ENCODE assay signal across 8 cellular contexts in genomic region chr3:123027292-123028232, GRCh38. TPM values are rescaled to one million over a fixed set of nuclear protein-coding genes. Genes with fewer than 3 reads are reported as not detected.
DNase-seq lines count a peak whose midpoint lies in the region; ATAC-seq and TF ChIP-seq lines count a peak whose summit lies in the region.

Gene SEMA5B, minus strand, starts transcription at chr3:123027763. Its CDS starts 66,500 bp downstream, at chr3:122961263.

- H3K4me3 ChIP-seq in hepatocyte (peak within 1 kb of the TSS; percentile 46), retinal pigment epithelial cell (ENCODE audit: low read length) (peak within 1 kb of the TSS; percentile 44)

- no peaks in the 10 kb centered on the region for H3K9me2 ChIP-seq in hepatocyte (replicated peaks; ENCODE audit: insufficient read depth)

- TF ChIP-seq CTCF in hepatocyte (IDR thresholded peaks at IDR 0.05; ENCODE audit: poor library complexity) (peak; percentile 55), retinal pigment epithelial cell (conservative IDR thresholded peaks at IDR 0.05; ENCODE audit: low read depth, low read length) (no peak)

- no peaks in the 10 kb centered on the region for H3K79me2 ChIP-seq in hepatocyte

- H3K36me3 ChIP-seq in hepatocyte (replicated peaks; ENCODE audit: insufficient read depth, low read depth) = no peaks in the 10 kb centered on the region

- no peaks in the 10 kb centered on the region for H4K20me1 ChIP-seq in hepatocyte (ENCODE audit: insufficient read depth, poor library complexity, severe bottlenecking)

- DNase-seq in activated CD4-positive, alpha-beta T cell treated with anti-CD3 and anti-CD28 coated beads for 48 hours = peak; percentile 13
- no peak for DNase-seq in activated CD4-positive, alpha-beta T cell treated with anti-CD3 and anti-CD28 coated beads for 4 hours
- DNase-seq in NCI-H2196 (lab: John Stamatoyannopoulos, UW; ENCODE audit: unreplicated experiment) (peak; percentile 65), hepatocyte (ENCODE audit: low spot score) (peak; percentile 70), retinal pigment epithelial cell (ENCODE audit: low read depth) (no peak), NCI-H774 (lab: John Stamatoyannopoulos, UW) (no peak)

- peak within 1 kb of the TSS; percentile 97 for H3K4me2 ChIP-seq in hepatocyte

- ATAC-seq in GM19023 (IDR thresholded peaks at IDR 0.05; ENCODE audit: unreplicated experiment) = no peak

- peaks cover 10% of the 10 kb centered on the region for H3K4me1 ChIP-seq in hepatocyte (ENCODE audit: insufficient read depth)

- H3K27me3 ChIP-seq in hepatocyte = peaks cover 68% of the 10 kb centered on the region

- peak within 1 kb of the TSS; percentile 7 for H3K27ac ChIP-seq in angular gyrus (ENCODE audit: low read depth, low read length)
- H3K27ac ChIP-seq in hepatocyte = peak within 1 kb of the TSS; percentile 36

- under 1% methylated on average over 60 of the region's 94 CpGs for WGBS in hepatocyte (ENCODE audit: low lambda C conversion rate, missing lambda C conversion rate)

- peak within 1 kb of the TSS; percentile 87 for H2AFZ ChIP-seq in hepatocyte

- no peaks in the 10 kb centered on the region for H3K9me3 ChIP-seq in hepatocyte (ENCODE audit: low read depth)

RNA-seq across cellular contexts. Expression of gene SEMA5B, which starts in this region (rescaled TPM):
- total RNA-seq in hepatocyte = 0.88 and 1.4 TPM in 2 replicates
- polyA plus RNA-seq in hepatocyte = 1.8 and 4.2 TPM in 2 replicates

Comparison
In these comparisons a context has a peak if more than half of its experiments do, and no peak if none do; other contexts are left out.
1. DNase-seq: peak in activated CD4-positive, alpha-beta T cell treated with anti-CD3 and anti-CD28 coated beads for 48 hours (single experiment), NCI-H2196 (single experiment) and hepatocyte (single experiment); none in activated CD4-positive, alpha-beta T cell treated with anti-CD3 and anti-CD28 coated beads for 4 hours (0 of 2), retinal pigment epithelial cell (single experiment) and NCI-H774 (single experiment).